ENCODE assay signal across 27 cellular contexts in the genomic region with DNA sequence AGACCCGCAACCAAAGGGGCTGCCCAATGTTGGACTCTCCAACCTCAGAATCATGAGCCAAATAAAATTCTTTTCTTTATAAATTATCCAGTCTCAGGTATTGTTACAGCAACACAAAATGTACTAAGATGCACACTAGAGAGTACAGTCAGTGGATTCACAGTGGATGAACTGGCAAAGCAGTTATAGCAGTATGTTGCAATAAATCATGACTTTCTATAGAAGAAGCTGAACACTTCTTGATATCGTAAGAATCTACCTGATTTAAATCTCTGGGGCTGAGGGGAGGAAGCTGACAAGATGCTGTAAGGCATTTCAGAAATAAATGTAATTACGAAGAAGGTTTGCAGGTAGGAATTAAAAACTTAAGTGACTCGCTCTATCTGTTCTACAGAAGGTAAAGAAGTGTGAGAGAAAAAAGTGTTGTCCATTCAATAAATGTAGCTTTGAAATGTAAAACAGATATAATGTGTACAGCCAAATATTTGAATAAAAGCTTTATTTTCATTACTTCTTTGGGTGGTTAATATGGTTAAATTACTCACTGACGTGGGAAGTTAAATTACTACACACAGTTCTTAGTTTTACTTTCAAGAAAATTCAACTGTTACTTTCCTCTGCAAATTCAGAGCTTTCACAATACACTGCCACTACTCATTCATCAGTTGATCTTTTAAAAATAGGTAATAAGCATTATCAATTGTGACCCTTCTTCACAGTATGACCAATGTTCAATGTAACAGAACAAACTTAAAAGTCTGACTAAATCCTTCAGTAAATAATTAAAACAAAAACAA. TPM values are rescaled to one million over a fixed set of nuclear protein-coding genes. Genes with fewer than 3 reads are reported as not detected.
DNase-seq lines count a peak whose midpoint lies in the region; ATAC-seq and TF ChIP-seq lines count a peak whose summit lies in the region.
"Had no signal": no experiment of that assay in that cellular context is flagged by ENCODE, and none has a peak within 500 bp of the region (broad histone marks: within the 10 kb centered on the region; RNA-seq: fewer than 3 reads in every experiment).

No MANE protein-coding gene starts in this region.

- peak overlapping the region in 44 of 59 donors; percentile 8 to 96 (median 84) for H3K27ac ChIP-seq in dorsolateral prefrontal cortex
- H3K27ac ChIP-seq: BLaER1, body of pancreas, heart right ventricle, HL-60, RWPE1, skin epidermis, thoracic aorta, vagina had no signal

- no peak overlapping the region for H3K4me3 ChIP-seq in dorsolateral prefrontal cortex
- H3K4me3 ChIP-seq: BLaER1, body of pancreas, HAP-1, heart right ventricle, skin epidermis, thoracic aorta, vagina had no signal

- ATAC-seq in activated T-cell treated with anti-CD3 and anti-CD28 coated beads, Interleukin-2, amount 50 U/mL, for 72 hours (replicated peaks in 1 of 2): peak; percentile 47 to 50
- ATAC-seq in stimulated activated naive CD8-positive, alpha-beta T cell treated with anti-CD3 and anti-CD28 coated beads, Interleukin-15, amount 100 ng/mL, for 72 hours: peak; percentile 89
- ATAC-seq in sciatic nerve: no peak
- ATAC-seq: body of pancreas, heart right ventricle, left cardiac atrium had no signal

- no peak for TF ChIP-seq CTCF in dorsolateral prefrontal cortex (IDR thresholded peaks at IDR 0.05 in 54 of 56, conservative IDR thresholded peaks at IDR 0.05 in 2 of 56; ENCODE audit: low read depth in 1 of 56, partially characterized antibody in 56 of 56)

- H3K27ac Mint-ChIP-seq in activated T-cell treated with anti-CD3 and anti-CD28 coated beads, Interleukin-2, amount 50 U/mL, for 72 hours: peak overlapping the region; percentile 40
- peak overlapping the region; percentile 5 for H3K27ac Mint-ChIP-seq in T-helper 2 cell treated with Interferon-gamma antibody and Interleukin-4, amounts not matched to agents 5 μg/mL and 100 μg/mL, for 36 hours
- no peak overlapping the region for H3K27ac Mint-ChIP-seq in stimulated activated naive CD8-positive, alpha-beta T cell treated with anti-CD3 and anti-CD28 coated beads, Interleukin-15, amount 100 ng/mL, for 72 hours
- H3K27ac Mint-ChIP-seq: activated CD4-positive, alpha-beta memory T cell treated with anti-CD3 and anti-CD28 coated beads for 36 hours; activated T-helper 1 cell treated with anti-CD3 and anti-CD28 coated beads, Interleukin-12 subunit alpha, Interleukin-12 subunit beta, Interleukin-2, Interleukin-4 antibody, amounts not matched to agents 30 ng/mL and 10 ng/mL and 1 ng/mL, durations not matched to agents 14 hours and 24 hours and 36 hours had no signal

- no peak for DNase-seq in activated T-cell treated with anti-CD3 and anti-CD28 coated beads, Interleukin-2, amount 50 U/mL, for 72 hours
- no peak for DNase-seq in activated T-cell treated with anti-CD3 and anti-CD28 coated beads for 4 hours
- no peak for DNase-seq in T-helper 2 cell treated with Interferon-gamma antibody and Interleukin-4, amounts not matched to agents 5 μg/mL and 100 μg/mL, for 36 hours (ENCODE audit: low spot score)
- DNase-seq in dorsolateral prefrontal cortex: no peak
- no peak for DNase-seq in stimulated activated naive CD8-positive, alpha-beta T cell treated with anti-CD3 and anti-CD28 coated beads, Interleukin-15, amount 100 ng/mL, for 72 hours
- no peak for DNase-seq in NCI-H524 treated with DMSO at 0.1 percent for 48 hours (lab: John Stamatoyannopoulos, UW)
- DNase-seq in kidney tubule cell (ENCODE audit: low spot score): no peak
- DNase-seq in sciatic nerve (ENCODE audit: low spot score): no peak
- DNase-seq: activated CD4-positive, alpha-beta memory T cell treated with anti-CD3 and anti-CD28 coated beads for 36 hours; body of pancreas; cerebellar nuclear complex; COR-L47; DMS79 treated with DMSO at 0.1 percent for 48 hours; heart right ventricle; left cardiac atrium; NCI-H1105; NCI-H2029; NCI-H2227 treated with DMSO at 0.1 percent for 48 hours; NCI-H774 had no signal

- H3K36me3 Mint-ChIP-seq in activated T-cell treated with anti-CD3 and anti-CD28 coated beads, Interleukin-2, amount 50 U/mL, for 72 hours (ENCODE audit: insufficient read depth in 2 of 2): peaks cover 3 to 9% of the 10 kb centered on the region in 2 donors
- no peaks in the 10 kb centered on the region for H3K36me3 Mint-ChIP-seq in T-helper 2 cell treated with Interferon-gamma antibody and Interleukin-4, amounts not matched to agents 5 μg/mL and 100 μg/mL, for 36 hours (ENCODE audit: low read depth)

- peak overlapping the region; percentile 29 to 55 for H3K4me3 Mint-ChIP-seq in activated T-cell treated with anti-CD3 and anti-CD28 coated beads, Interleukin-2, amount 50 U/mL, for 72 hours
- no peak overlapping the region for H3K4me3 Mint-ChIP-seq in T-helper 2 cell treated with Interferon-gamma antibody and Interleukin-4, amounts not matched to agents 5 μg/mL and 100 μg/mL, for 36 hours
- peak overlapping the region; percentile 9 to 43 for H3K4me3 Mint-ChIP-seq in stimulated activated naive CD8-positive, alpha-beta T cell treated with anti-CD3 and anti-CD28 coated beads, Interleukin-15, amount 100 ng/mL, for 72 hours
- H3K4me3 Mint-ChIP-seq: activated CD4-positive, alpha-beta memory T cell treated with anti-CD3 and anti-CD28 coated beads for 36 hours; activated T-helper 1 cell treated with anti-CD3 and anti-CD28 coated beads, Interleukin-12 subunit alpha, Interleukin-12 subunit beta, Interleukin-2, Interleukin-4 antibody, amounts not matched to agents 30 ng/mL and 10 ng/mL and 1 ng/mL, durations not matched to agents 14 hours and 24 hours and 36 hours had no signal

- peaks cover 94% of the 10 kb centered on the region for H3K4me1 Mint-ChIP-seq in activated T-cell treated with anti-CD3 and anti-CD28 coated beads, Interleukin-2, amount 50 U/mL, for 72 hours (ENCODE audit: low read depth)
- peaks cover 74% of the 10 kb centered on the region for H3K4me1 Mint-ChIP-seq in T-helper 2 cell treated with Interferon-gamma antibody and Interleukin-4, amounts not matched to agents 5 μg/mL and 100 μg/mL, for 36 hours (ENCODE audit: low read depth)
- H3K4me1 Mint-ChIP-seq in stimulated activated naive CD8-positive, alpha-beta T cell treated with anti-CD3 and anti-CD28 coated beads, Interleukin-15, amount 100 ng/mL, for 72 hours: peaks cover 87% of the 10 kb centered on the region

- no peaks in the 10 kb centered on the region for H3K9me3 Mint-ChIP-seq in activated T-cell treated with anti-CD3 and anti-CD28 coated beads, Interleukin-2, amount 50 U/mL, for 72 hours
- H3K9me3 Mint-ChIP-seq in T-helper 2 cell treated with Interferon-gamma antibody and Interleukin-4, amounts not matched to agents 5 μg/mL and 100 μg/mL, for 36 hours: no peaks in the 10 kb centered on the region
- H3K9me3 Mint-ChIP-seq in stimulated activated naive CD8-positive, alpha-beta T cell treated with anti-CD3 and anti-CD28 coated beads, Interleukin-15, amount 100 ng/mL, for 72 hours: no peaks in the 10 kb centered on the region
- H3K9me3 Mint-ChIP-seq: activated CD4-positive, alpha-beta memory T cell treated with anti-CD3 and anti-CD28 coated beads for 36 hours; activated T-helper 1 cell treated with anti-CD3 and anti-CD28 coated beads, Interleukin-12 subunit alpha, Interleukin-12 subunit beta, Interleukin-2, Interleukin-4 antibody, amounts not matched to agents 30 ng/mL and 10 ng/mL and 1 ng/mL, durations not matched to agents 14 hours and 24 hours and 36 hours had no signal

- intact Hi-C loops in dorsolateral prefrontal cortex (cut with DNase I) (no loop called here), sciatic nerve (cut with DNase I) (no loop called here)

- no peaks in the 10 kb centered on the region for H3K27me3 ChIP-seq in dorsolateral prefrontal cortex
- H3K27me3 ChIP-seq: BLaER1, body of pancreas, heart right ventricle, vagina had no signal

- H3K27me3 Mint-ChIP-seq in activated T-cell treated with anti-CD3 and anti-CD28 coated beads, Interleukin-2, amount 50 U/mL, for 72 hours (ENCODE audit: low read depth): no peaks in the 10 kb centered on the region
- H3K27me3 Mint-ChIP-seq in T-helper 2 cell treated with Interferon-gamma antibody and Interleukin-4, amounts not matched to agents 5 μg/mL and 100 μg/mL, for 36 hours (ENCODE audit: low read depth): no peaks in the 10 kb centered on the region
- H3K27me3 Mint-ChIP-seq in stimulated activated naive CD8-positive, alpha-beta T cell treated with anti-CD3 and anti-CD28 coated beads, Interleukin-15, amount 100 ng/mL, for 72 hours: no peaks in the 10 kb centered on the region
- H3K27me3 Mint-ChIP-seq: activated CD4-positive, alpha-beta memory T cell treated with anti-CD3 and anti-CD28 coated beads for 36 hours had no signal

RNA-seq across cellular contexts. Expression of a gene that starts 37.2 kb away (rescaled TPM):
- 10 to 100 TPM; 59.2 to 66.6 TPM for total RNA-seq in activated T-cell treated with anti-CD3 and anti-CD28 coated beads, Interleukin-2, amount 50 U/mL, for 72 hours
- total RNA-seq in dorsolateral prefrontal cortex (10 to 100 TPM; 14.2 to 36.0 (median 21.6) TPM), sciatic nerve (21.5 TPM)

Comparison
In these comparisons a context has a peak if more than half of its experiments do, and no peak if none do; other contexts are left out.
1. H3K27ac Mint-ChIP-seq: peak in activated T-cell treated with anti-CD3 and anti-CD28 coated beads, Interleukin-2, amount 50 U/mL, for 72 hours (single experiment) and T-helper 2 cell treated with Interferon-gamma antibody and Interleukin-4, amounts not matched to agents 5 μg/mL and 100 μg/mL, for 36 hours (single experiment); none in stimulated activated naive CD8-positive, alpha-beta T cell treated with anti-CD3 and anti-CD28 coated beads, Interleukin-15, amount 100 ng/mL, for 72 hours (0 of 2).